2 cellular contexts compared by ENCODE assay signal in the genomic region with DNA sequence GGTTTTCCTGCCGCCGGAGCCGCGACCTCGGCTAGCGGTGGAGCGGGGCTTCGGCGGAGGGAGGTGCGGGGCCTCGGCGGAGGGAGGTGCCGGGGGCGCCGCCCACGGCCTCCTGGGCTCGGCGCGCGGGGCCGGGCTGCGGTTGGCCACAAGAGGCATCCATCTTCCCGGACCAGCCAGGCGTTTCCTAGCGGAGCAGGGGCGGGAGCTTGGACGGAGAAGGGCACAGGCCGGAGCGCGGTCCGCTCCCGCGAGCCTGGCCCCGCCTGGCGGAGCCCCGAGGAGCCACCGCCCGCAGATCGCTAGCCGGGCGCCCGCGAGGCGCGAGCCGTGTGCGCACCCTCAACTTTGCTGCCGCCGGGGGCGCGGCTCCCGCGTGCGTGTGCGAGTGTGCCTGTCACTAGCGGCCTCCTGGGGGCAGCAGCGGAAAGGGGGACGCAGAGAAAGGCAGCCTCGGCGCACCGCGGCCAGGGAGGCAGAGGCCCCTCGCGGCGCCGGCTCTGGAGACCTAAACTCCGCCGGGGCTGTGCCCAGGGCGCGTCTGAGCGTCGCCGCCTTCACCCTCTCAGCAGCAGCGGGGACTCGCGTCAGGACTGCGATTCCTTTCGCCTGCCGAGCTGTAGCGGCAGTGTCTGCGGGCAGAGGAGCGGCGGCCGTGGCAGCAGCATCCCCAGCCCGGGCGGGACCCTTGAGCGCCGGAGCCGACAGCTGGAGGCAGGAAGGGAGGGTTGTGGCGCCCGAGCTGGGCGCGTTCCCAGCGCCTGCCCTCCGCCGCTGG.
TF ChIP-seq lines count a peak whose summit lies in the region.

No MANE protein-coding gene starts in this region.

TF ChIP-seq in HEK293, 187 proteins besides CTCF, POLR2A, EP300 and RAD21 (continued from another document and continues in another):
- TF ChIP-seq, protein P1, sequence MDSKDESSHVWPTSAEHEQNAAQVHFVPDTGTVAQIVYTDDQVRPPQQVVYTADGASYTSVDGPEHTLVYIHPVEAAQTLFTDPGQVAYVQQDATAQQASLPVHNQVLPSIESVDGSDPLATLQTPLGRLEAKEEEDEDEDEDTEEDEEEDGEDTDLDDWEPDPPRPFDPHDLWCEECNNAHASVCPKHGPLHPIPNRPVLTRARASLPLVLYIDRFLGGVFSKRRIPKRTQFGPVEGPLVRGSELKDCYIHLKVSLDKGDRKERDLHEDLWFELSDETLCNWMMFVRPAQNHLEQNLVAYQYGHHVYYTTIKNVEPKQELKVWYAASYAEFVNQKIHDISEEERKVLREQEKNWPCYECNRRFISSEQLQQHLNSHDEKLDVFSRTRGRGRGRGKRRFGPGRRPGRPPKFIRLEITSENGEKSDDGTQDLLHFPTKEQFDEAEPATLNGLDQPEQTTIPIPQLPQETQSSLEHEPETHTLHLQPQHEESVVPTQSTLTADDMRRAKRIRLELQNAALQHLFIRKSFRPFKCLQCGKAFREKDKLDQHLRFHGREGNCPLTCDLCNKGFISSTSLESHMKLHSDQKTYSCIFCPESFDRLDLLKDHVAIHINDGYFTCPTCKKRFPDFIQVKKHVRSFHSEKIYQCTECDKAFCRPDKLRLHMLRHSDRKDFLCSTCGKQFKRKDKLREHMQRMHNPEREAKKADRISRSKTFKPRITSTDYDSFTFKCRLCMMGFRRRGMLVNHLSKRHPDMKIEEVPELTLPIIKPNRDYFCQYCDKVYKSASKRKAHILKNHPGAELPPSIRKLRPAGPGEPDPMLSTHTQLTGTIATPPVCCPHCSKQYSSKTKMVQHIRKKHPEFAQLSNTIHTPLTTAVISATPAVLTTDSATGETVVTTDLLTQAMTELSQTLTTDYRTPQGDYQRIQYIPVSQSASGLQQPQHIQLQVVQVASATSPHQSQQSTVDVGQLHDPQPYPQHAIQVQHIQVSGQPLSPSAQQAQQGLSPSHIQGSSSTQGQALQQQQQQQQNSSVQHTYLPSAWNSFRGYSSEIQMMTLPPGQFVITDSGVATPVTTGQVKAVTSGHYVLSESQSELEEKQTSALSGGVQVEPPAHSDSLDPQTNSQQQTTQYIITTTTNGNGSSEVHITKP (tag by site-specific recombination; IDR thresholded peaks at IDR 0.05): no peak
- TF ChIP-seq ZNF473 (tag by site-specific recombination; IDR thresholded peaks at IDR 0.05) (no peak), ZNF596 (tag by site-specific recombination; IDR thresholded peaks at IDR 0.05) (peak; percentile 46), ZBTB1 (tag by site-specific recombination; IDR thresholded peaks at IDR 0.05) (peak; percentile 26; the same call in 1 of the 2 replicates), GLIS2 (tag by site-specific recombination; IDR thresholded peaks at IDR 0.05) (peak; percentile 88), ZSCAN30 (tag by site-specific recombination; IDR thresholded peaks at IDR 0.05) (peak; percentile 87), GLIS1 (tag by site-specific recombination; IDR thresholded peaks at IDR 0.05) (peak; percentile 84), ZNF621 (tag by site-specific recombination; IDR thresholded peaks at IDR 0.05) (no peak), ZNF660 (tag by site-specific recombination; IDR thresholded peaks at IDR 0.05) (peak; percentile 92), ZNF391 (tag by site-specific recombination; IDR thresholded peaks at IDR 0.05; ENCODE audit: borderline replicate concordance, low read depth) (0 out of 2 replicates have a peak, but pooled peaks have one; percentile 62), PRDM1 (tag by site-specific recombination; IDR thresholded peaks at IDR 0.05) (peak; percentile 67), ZBTB20 (tag by site-specific recombination; IDR thresholded peaks at IDR 0.05) (peak; percentile 64; the same call in 1 of the 2 replicates), ZNF654 (tag by site-specific recombination; IDR thresholded peaks at IDR 0.05; ENCODE audit: low read depth) (peak; percentile 59), ZNF48 (tag by site-specific recombination; IDR thresholded peaks at IDR 0.05) (no peak), GLI4 (tag by site-specific recombination; IDR thresholded peaks at IDR 0.05) (no peak), ZNF571 (tag by site-specific recombination; IDR thresholded peaks at IDR 0.05) (no peak), ZBTB8A (tag by site-specific recombination; IDR thresholded peaks at IDR 0.05) (peak; percentile 94), KLF8 (tag by site-specific recombination; IDR thresholded peaks at IDR 0.05) (peak; percentile 67; the same call in 1 of the 2 replicates), SALL2 (tag by site-specific recombination; IDR thresholded peaks at IDR 0.05; ENCODE audit: borderline replicate concordance) (no peak), KLF16 (tag by site-specific recombination; IDR thresholded peaks at IDR 0.05) (peak; percentile 80)
- TF ChIP-seq, protein P2, sequence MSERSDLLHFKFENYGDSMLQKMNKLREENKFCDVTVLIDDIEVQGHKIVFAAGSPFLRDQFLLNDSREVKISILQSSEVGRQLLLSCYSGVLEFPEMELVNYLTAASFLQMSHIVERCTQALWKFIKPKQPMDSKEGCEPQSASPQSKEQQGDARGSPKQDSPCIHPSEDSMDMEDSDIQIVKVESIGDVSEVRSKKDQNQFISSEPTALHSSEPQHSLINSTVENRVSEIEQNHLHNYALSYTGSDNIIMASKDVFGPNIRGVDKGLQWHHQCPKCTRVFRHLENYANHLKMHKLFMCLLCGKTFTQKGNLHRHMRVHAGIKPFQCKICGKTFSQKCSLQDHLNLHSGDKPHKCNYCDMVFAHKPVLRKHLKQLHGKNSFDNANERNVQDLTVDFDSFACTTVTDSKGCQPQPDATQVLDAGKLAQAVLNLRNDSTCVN (tag by site-specific recombination; optimal IDR thresholded peaks at IDR 0.05): peak; percentile 99
- TF ChIP-seq, protein P3, sequence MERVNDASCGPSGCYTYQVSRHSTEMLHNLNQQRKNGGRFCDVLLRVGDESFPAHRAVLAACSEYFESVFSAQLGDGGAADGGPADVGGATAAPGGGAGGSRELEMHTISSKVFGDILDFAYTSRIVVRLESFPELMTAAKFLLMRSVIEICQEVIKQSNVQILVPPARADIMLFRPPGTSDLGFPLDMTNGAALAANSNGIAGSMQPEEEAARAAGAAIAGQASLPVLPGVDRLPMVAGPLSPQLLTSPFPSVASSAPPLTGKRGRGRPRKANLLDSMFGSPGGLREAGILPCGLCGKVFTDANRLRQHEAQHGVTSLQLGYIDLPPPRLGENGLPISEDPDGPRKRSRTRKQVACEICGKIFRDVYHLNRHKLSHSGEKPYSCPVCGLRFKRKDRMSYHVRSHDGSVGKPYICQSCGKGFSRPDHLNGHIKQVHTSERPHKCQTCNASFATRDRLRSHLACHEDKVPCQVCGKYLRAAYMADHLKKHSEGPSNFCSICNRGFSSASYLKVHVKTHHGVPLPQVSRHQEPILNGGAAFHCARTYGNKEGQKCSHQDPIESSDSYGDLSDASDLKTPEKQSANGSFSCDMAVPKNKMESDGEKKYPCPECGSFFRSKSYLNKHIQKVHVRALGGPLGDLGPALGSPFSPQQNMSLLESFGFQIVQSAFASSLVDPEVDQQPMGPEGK (tag by site-specific recombination; IDR thresholded peaks at IDR 0.05): peak; percentile 60
- TF ChIP-seq, protein P4, sequence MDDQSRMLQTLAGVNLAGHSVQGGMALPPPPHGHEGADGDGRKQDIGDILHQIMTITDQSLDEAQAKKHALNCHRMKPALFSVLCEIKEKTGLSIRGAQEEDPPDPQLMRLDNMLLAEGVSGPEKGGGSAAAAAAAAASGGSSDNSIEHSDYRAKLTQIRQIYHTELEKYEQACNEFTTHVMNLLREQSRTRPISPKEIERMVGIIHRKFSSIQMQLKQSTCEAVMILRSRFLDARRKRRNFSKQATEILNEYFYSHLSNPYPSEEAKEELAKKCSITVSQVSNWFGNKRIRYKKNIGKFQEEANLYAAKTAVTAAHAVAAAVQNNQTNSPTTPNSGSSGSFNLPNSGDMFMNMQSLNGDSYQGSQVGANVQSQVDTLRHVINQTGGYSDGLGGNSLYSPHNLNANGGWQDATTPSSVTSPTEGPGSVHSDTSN (CRISPR knock-in tag; IDR thresholded peaks at IDR 0.05): peak; percentile 95

TF ChIP-seq in SK-N-SH, 30 proteins besides CTCF, POLR2A, EP300 and RAD21 (continued from another document and continues in another):
- TF ChIP-seq ZBTB33 (IDR thresholded peaks at IDR 0.05; ENCODE audit: borderline replicate concordance, low read depth): no peak
- TF ChIP-seq TEAD4 (IDR thresholded peaks at IDR 0.05; ENCODE audit: borderline replicate concordance, insufficient read depth): no peak
- no peak for TF ChIP-seq FOSL2 (IDR thresholded peaks at IDR 0.05; ENCODE audit: borderline replicate concordance, low read depth)
- TF ChIP-seq CHD2 (IDR thresholded peaks at IDR 0.05; ENCODE audit: low read length, partially characterized antibody): peak; percentile 42
- peak; percentile 93 for TF ChIP-seq SMC3 (IDR thresholded peaks at IDR 0.05; ENCODE audit: low read depth, low read length)
- TF ChIP-seq FOXM1 (IDR thresholded peaks at IDR 0.05; ENCODE audit: low read depth): 0 out of 2 replicates have a peak, but pooled peaks have one; percentile 53
- TF ChIP-seq TCF12 (IDR thresholded peaks at IDR 0.05): no peak
- no peak for TF ChIP-seq GABPA (IDR thresholded peaks at IDR 0.05; ENCODE audit: low read depth)
- no peak for TF ChIP-seq POLR2AphosphoS5 (IDR thresholded peaks at IDR 0.05; ENCODE audit: low read depth, low read length)
- TF ChIP-seq, protein P5, sequence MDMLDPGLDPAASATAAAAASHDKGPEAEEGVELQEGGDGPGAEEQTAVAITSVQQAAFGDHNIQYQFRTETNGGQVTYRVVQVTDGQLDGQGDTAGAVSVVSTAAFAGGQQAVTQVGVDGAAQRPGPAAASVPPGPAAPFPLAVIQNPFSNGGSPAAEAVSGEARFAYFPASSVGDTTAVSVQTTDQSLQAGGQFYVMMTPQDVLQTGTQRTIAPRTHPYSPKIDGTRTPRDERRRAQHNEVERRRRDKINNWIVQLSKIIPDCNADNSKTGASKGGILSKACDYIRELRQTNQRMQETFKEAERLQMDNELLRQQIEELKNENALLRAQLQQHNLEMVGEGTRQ (IDR thresholded peaks at IDR 0.05; ENCODE audit: borderline replicate concordance, low read depth, low read length): no peak
- TF ChIP-seq GATA2 (CRISPR knock-in tag; IDR thresholded peaks at IDR 0.05): no peak
- peak; percentile 59; the same call in 1 of the 2 replicates for TF ChIP-seq RCOR1 (IDR thresholded peaks at IDR 0.05; ENCODE audit: low read length)
- TF ChIP-seq JUND (IDR thresholded peaks at IDR 0.05): no peak
- TF ChIP-seq, protein P6, sequence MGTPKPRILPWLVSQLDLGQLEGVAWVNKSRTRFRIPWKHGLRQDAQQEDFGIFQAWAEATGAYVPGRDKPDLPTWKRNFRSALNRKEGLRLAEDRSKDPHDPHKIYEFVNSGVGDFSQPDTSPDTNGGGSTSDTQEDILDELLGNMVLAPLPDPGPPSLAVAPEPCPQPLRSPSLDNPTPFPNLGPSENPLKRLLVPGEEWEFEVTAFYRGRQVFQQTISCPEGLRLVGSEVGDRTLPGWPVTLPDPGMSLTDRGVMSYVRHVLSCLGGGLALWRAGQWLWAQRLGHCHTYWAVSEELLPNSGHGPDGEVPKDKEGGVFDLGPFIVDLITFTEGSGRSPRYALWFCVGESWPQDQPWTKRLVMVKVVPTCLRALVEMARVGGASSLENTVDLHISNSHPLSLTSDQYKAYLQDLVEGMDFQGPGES (IDR thresholded peaks at IDR 0.05; ENCODE audit: low read depth, low read length): no peak
- no peak for TF ChIP-seq REST (IDR thresholded peaks at IDR 0.05; ENCODE audit: low read depth, low read length)
- no peak for TF ChIP-seq ELF1 (IDR thresholded peaks at IDR 0.05)
- TF ChIP-seq, protein P4 (IDR thresholded peaks at IDR 0.05): peak; percentile 98
- no peak; the same call in 1 of the 2 replicates for TF ChIP-seq RXRA (IDR thresholded peaks at IDR 0.05; ENCODE audit: borderline replicate concordance, low read depth)
- 0 out of 2 replicates have a peak, but pooled peaks have one; percentile 44 for TF ChIP-seq TAF1 (IDR thresholded peaks at IDR 0.05; ENCODE audit: borderline replicate concordance, low read depth, low read length)
- no peak; the same call in 1 of the 2 replicates for TF ChIP-seq MEF2A (IDR thresholded peaks at IDR 0.05; ENCODE audit: borderline replicate concordance, low read depth)
- peak; percentile 8; the same call in 1 of the 2 replicates for TF ChIP-seq NFIC (IDR thresholded peaks at IDR 0.05; ENCODE audit: borderline replicate concordance)
- TF ChIP-seq RFX5 (IDR thresholded peaks at IDR 0.05; ENCODE audit: low read length): no peak
- peak; percentile 66 for TF ChIP-seq NRF1 (IDR thresholded peaks at IDR 0.05; ENCODE audit: low read depth, low read length)
- no peak for TF ChIP-seq FOXJ3 (CRISPR knock-in tag; IDR thresholded peaks at IDR 0.05)
